In genomic region chr5:62385816-62386400, GRCh38 we compare ENCODE assay signal across 15 cellular contexts. TPM values are rescaled to one million over a fixed set of nuclear protein-coding genes. Genes with fewer than 3 reads are reported as not detected.
A peak's percentile ranks its signal among the peaks of the same experiment; 100 is the strongest.
DNase-seq lines count a peak whose midpoint lies in the region; ATAC-seq and TF ChIP-seq lines count a peak whose summit lies in the region.
"Had no signal": no experiment of that assay in that cellular context is flagged by ENCODE, and none has a peak within 500 bp of the region (broad histone marks: within the 10 kb centered on the region; RNA-seq: fewer than 3 reads in every experiment).

No MANE protein-coding gene starts in this region.

- H3K9me3 Mint-ChIP-seq in activated T-cell treated with anti-CD3 and anti-CD28 coated beads, Interleukin-2, amount 50 U/mL, for 24 hours = no peaks in the 10 kb centered on the region
- H3K9me3 Mint-ChIP-seq in activated T-helper 17 cell treated with anti-CD3 and anti-CD28 coated beads, Interleukin-2, amount 50 U/mL, for 72 hours = no peaks in the 10 kb centered on the region
- H3K9me3 Mint-ChIP-seq in type B pancreatic cell (no peaks in the 10 kb centered on the region), osteocyte (ENCODE audit: unreplicated experiment) (no peaks in the 10 kb centered on the region)
- H3K9me3 Mint-ChIP-seq in stimulated activated naive CD8-positive, alpha-beta T cell treated with anti-CD3 and anti-CD28 coated beads, Interleukin-15, amount 100 ng/mL, for 72 hours = no peaks in the 10 kb centered on the region
- H3K9me3 Mint-ChIP-seq: activated naive CD8-positive, alpha-beta T cell treated with anti-CD3 and anti-CD28 coated beads, Interleukin-2, amount 10 ng/mL, durations not matched to agents 7 days and 5 days had no signal

- H3K27ac Mint-ChIP-seq in activated T-cell treated with anti-CD3 and anti-CD28 coated beads, Interleukin-2, amount 50 U/mL, for 24 hours = peak overlapping the region; percentile 68
- peak overlapping the region; percentile 63 for H3K27ac Mint-ChIP-seq in activated T-helper 17 cell treated with anti-CD3 and anti-CD28 coated beads, Interleukin-2, amount 50 U/mL, for 72 hours
- H3K27ac Mint-ChIP-seq in type B pancreatic cell (peak overlapping the region; percentile 99), osteocyte (ENCODE audit: unreplicated experiment) (no peak overlapping the region)
- H3K27ac Mint-ChIP-seq in stimulated activated naive CD8-positive, alpha-beta T cell treated with anti-CD3 and anti-CD28 coated beads, Interleukin-15, amount 100 ng/mL, for 72 hours = peak overlapping the region in 1 of 2 donors; percentile 22
- H3K27ac Mint-ChIP-seq: activated naive CD8-positive, alpha-beta T cell treated with anti-CD3 and anti-CD28 coated beads, Interleukin-2, amount 10 ng/mL, durations not matched to agents 7 days and 5 days had no signal

- peaks cover 4% of the 10 kb centered on the region for H3K4me1 Mint-ChIP-seq in activated T-cell treated with anti-CD3 and anti-CD28 coated beads, Interleukin-2, amount 50 U/mL, for 24 hours (ENCODE audit: low read depth)
- H3K4me1 Mint-ChIP-seq in activated T-helper 17 cell treated with anti-CD3 and anti-CD28 coated beads, Interleukin-2, amount 50 U/mL, for 72 hours = no peaks in the 10 kb centered on the region
- H3K4me1 Mint-ChIP-seq in type B pancreatic cell (ENCODE audit: unreplicated experiment) = no peaks in the 10 kb centered on the region
- H3K4me1 Mint-ChIP-seq in osteocyte (ENCODE audit: unreplicated experiment) = no peaks in the 10 kb centered on the region
- no peaks in the 10 kb centered on the region for H3K4me1 Mint-ChIP-seq in stimulated activated naive CD8-positive, alpha-beta T cell treated with anti-CD3 and anti-CD28 coated beads, Interleukin-15, amount 100 ng/mL, for 72 hours

- TF ChIP-seq CTCF in fibroblast of villous mesenchyme (IDR thresholded peaks at IDR 0.05; ENCODE audit: insufficient read depth, low read depth, low read length) (no peak), type B pancreatic cell (conservative IDR thresholded peaks at IDR 0.05) (no peak), osteocyte (IDR thresholded peaks at IDR 0.05) (no peak)

- ATAC-seq in activated T-helper 17 cell treated with anti-CD3 and anti-CD28 coated beads, Interleukin-2, amount 50 U/mL, for 72 hours (replicated peaks) = no peak
- no peak for ATAC-seq in HG03565 (IDR thresholded peaks at IDR 0.05; ENCODE audit: unreplicated experiment)
- ATAC-seq in stimulated activated naive CD8-positive, alpha-beta T cell treated with anti-CD3 and anti-CD28 coated beads, Interleukin-15, amount 100 ng/mL, for 72 hours = no peak

- no peaks in the 10 kb centered on the region for H3K27me3 Mint-ChIP-seq in activated T-cell treated with anti-CD3 and anti-CD28 coated beads, Interleukin-2, amount 50 U/mL, for 24 hours
- H3K27me3 Mint-ChIP-seq in activated T-helper 17 cell treated with anti-CD3 and anti-CD28 coated beads, Interleukin-2, amount 50 U/mL, for 72 hours = no peaks in the 10 kb centered on the region
- no peaks in the 10 kb centered on the region for H3K27me3 Mint-ChIP-seq in type B pancreatic cell
- no peaks in the 10 kb centered on the region for H3K27me3 Mint-ChIP-seq in osteocyte (ENCODE audit: unreplicated experiment)
- H3K27me3 Mint-ChIP-seq in stimulated activated naive CD8-positive, alpha-beta T cell treated with anti-CD3 and anti-CD28 coated beads, Interleukin-15, amount 100 ng/mL, for 72 hours = no peaks in the 10 kb centered on the region
- H3K27me3 Mint-ChIP-seq: activated naive CD8-positive, alpha-beta T cell treated with anti-CD3 and anti-CD28 coated beads, Interleukin-2, amount 10 ng/mL, durations not matched to agents 7 days and 5 days had no signal

- no peak for DNase-seq in activated T-cell treated with anti-CD3 and anti-CD28 coated beads, Interleukin-2, amount 50 U/mL, for 24 hours
- no peak for DNase-seq in activated T-cell treated with anti-CD3 and anti-CD28 coated beads, Interleukin-2, amount 50 U/mL, for 48 hours
- DNase-seq in fibroblast of villous mesenchyme (ENCODE audit: low read depth) (peak; percentile 23), type B pancreatic cell (ENCODE audit: extremely low spot score, unreplicated experiment) (no peak), osteocyte (ENCODE audit: extremely low spot score, unreplicated experiment) (no peak)
- no peak for DNase-seq in stimulated activated naive CD8-positive, alpha-beta T cell treated with anti-CD3 and anti-CD28 coated beads, Interleukin-15, amount 100 ng/mL, for 72 hours
- DNase-seq: activated naive CD8-positive, alpha-beta T cell treated with anti-CD3 and anti-CD28 coated beads, Interleukin-2, amount 10 ng/mL, durations not matched to agents 7 days and 5 days; caudate nucleus; effector CD4-positive, alpha-beta T cell; EL; IMR-90; NCI-H774; stimulated activated naive CD4-positive, alpha-beta T cell treated with Interleukin-2 at 50 U/mL for 16 hours had no signal

- no peak overlapping the region for H3K4me3 Mint-ChIP-seq in activated T-cell treated with anti-CD3 and anti-CD28 coated beads, Interleukin-2, amount 50 U/mL, for 24 hours
- H3K4me3 Mint-ChIP-seq in activated T-helper 17 cell treated with anti-CD3 and anti-CD28 coated beads, Interleukin-2, amount 50 U/mL, for 72 hours = no peak overlapping the region
- peak overlapping the region; percentile 77 for H3K4me3 Mint-ChIP-seq in type B pancreatic cell
- H3K4me3 Mint-ChIP-seq in osteocyte (ENCODE audit: unreplicated experiment) = no peak overlapping the region
- no peak overlapping the region for H3K4me3 Mint-ChIP-seq in stimulated activated naive CD8-positive, alpha-beta T cell treated with anti-CD3 and anti-CD28 coated beads, Interleukin-15, amount 100 ng/mL, for 72 hours
- H3K4me3 Mint-ChIP-seq: activated naive CD8-positive, alpha-beta T cell treated with anti-CD3 and anti-CD28 coated beads, Interleukin-2, amount 10 ng/mL, durations not matched to agents 7 days and 5 days had no signal

- peaks cover 93% of the 10 kb centered on the region for H3K36me3 Mint-ChIP-seq in activated T-cell treated with anti-CD3 and anti-CD28 coated beads, Interleukin-2, amount 50 U/mL, for 24 hours (ENCODE audit: low read depth)
- H3K36me3 Mint-ChIP-seq in activated T-helper 17 cell treated with anti-CD3 and anti-CD28 coated beads, Interleukin-2, amount 50 U/mL, for 72 hours (ENCODE audit: low read depth) = peaks cover 99% of the 10 kb centered on the region
- H3K36me3 Mint-ChIP-seq in type B pancreatic cell (peaks cover 15% of the 10 kb centered on the region), osteocyte (ENCODE audit: unreplicated experiment) (peaks cover 28% of the 10 kb centered on the region)

- H3K4me3 ChIP-seq in fibroblast of villous mesenchyme (ENCODE audit: low read depth, low read length) = no peak overlapping the region

RNA-seq across cellular contexts. Expression of gene DIMT1, which starts 17.8 kb away (rescaled TPM):
- 10 to 100 TPM; 33.7 to 45.9 TPM for total RNA-seq in activated T-helper 17 cell treated with anti-CD3 and anti-CD28 coated beads, Interleukin-2, amount 50 U/mL, for 72 hours
- 35.4 and 47.5 TPM in 2 replicates for total RNA-seq in fibroblast of villous mesenchyme
- total RNA-seq in type B pancreatic cell (ENCODE audit: low replicate concordance) = 22.1 and 23.2 TPM in 2 replicates
- 19.5 and 20.3 TPM in 2 replicates for total RNA-seq in osteocyte

RNA-seq across cellular contexts. Expression of gene IPO11, which starts 26.7 kb away (rescaled TPM):
- total RNA-seq in activated T-helper 17 cell treated with anti-CD3 and anti-CD28 coated beads, Interleukin-2, amount 50 U/mL, for 72 hours = 10 to 100 TPM; 30.2 to 62.2 TPM
- total RNA-seq in fibroblast of villous mesenchyme (20.9 and 34.5 TPM in 2 replicates), type B pancreatic cell (ENCODE audit: low replicate concordance) (32.4 and 41.0 TPM in 2 replicates), osteocyte (29.9 and 30.6 TPM in 2 replicates)
